In the genomic region with DNA sequence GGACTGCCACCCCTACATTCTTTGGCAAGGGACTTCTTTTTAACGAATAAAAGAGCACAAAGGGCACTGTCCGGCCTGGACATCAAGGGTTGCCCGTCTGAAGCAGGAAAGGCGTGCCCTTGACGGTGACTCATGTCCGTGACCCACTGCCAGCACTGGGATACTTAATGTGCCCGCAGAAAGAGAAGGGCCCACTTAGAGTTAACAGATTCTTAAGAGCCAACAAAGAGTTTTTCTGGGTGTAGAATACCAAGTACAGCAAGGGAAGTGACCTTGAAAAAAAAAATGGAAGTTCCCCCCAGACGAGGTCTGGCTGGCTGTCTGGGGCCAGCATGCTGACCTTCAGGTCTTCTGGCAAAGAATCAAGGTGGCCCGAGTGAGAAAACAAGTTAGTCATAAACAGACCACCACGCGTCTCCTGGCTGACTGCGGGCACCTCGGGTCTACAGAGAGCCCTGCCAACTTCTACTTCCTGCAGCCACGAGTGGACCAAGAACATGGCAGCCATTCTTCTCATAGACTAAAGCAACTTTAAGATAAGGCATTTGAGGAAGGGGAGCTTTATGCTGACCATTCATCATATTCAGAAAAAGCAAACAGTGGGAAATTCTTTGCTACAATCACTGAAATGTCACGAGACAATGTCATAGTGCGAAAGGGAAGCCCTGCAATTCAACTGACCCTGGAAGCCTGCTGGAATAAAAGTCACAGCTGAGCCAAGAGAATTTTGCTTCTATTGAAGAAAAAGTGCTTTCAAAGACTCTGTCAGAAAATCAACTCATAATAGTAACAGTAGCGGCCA, we compare ENCODE assay signal across 10 cellular contexts. TPM values are rescaled to one million over a fixed set of nuclear protein-coding genes. Genes with fewer than 3 reads are reported as not detected.
DNase-seq lines count a peak whose midpoint lies in the region; ATAC-seq and TF ChIP-seq lines count a peak whose summit lies in the region.
"Had no signal": no experiment of that assay in that cellular context is flagged by ENCODE, and none has a peak within 500 bp of the region (broad histone marks: within the 10 kb centered on the region; RNA-seq: fewer than 3 reads in every experiment).

No MANE protein-coding gene starts in this region.

- H3K27ac ChIP-seq in mammary epithelial cell (ENCODE audit: insufficient read depth, low read depth, low read length) = no peak overlapping the region
- H3K27ac ChIP-seq in uterus = peak overlapping the region; percentile 52 to 62

- peaks cover 55% of the 10 kb centered on the region for H3K36me3 Mint-ChIP-seq in MCF 10A (ENCODE audit: insufficient read depth, unreplicated experiment)

- no peak overlapping the region for H3K4me3 ChIP-seq in mammary epithelial cell (replicated peaks in 1 of 3; ENCODE audit: insufficient read depth in 1 of 3, low read depth in 2 of 3, low read length in 3 of 3)
- H3K4me3 ChIP-seq in epithelial cell of proximal tubule (ENCODE audit: low read depth, low read length) = no peak overlapping the region
- H3K4me3 ChIP-seq in uterus = no peak overlapping the region

- CTCF ChIA-PET in MCF 10A (lab: Yijun Ruan, JAX) = interaction anchor here (0.6 kb wide), 2 partner anchors 21 to 898 kb away, joined by 3 read pairs; no protein-coding TSS in a partner anchor
- CTCF ChIA-PET in mammary epithelial cell (lab: Charles Lee; ENCODE audit: low non-redundant PET) = no interaction called here

- no peak overlapping the region for H2AFZ ChIP-seq in mammary epithelial cell (ENCODE audit: low read depth, low read length)

- no peak overlapping the region for H3K4me2 ChIP-seq in mammary epithelial cell (ENCODE audit: insufficient read depth, low read depth, low read length)

- H3K4me1 ChIP-seq in mammary epithelial cell (ENCODE audit: insufficient read depth, low read length) (peaks cover 19% of the 10 kb centered on the region), uterus (peaks cover 0 to 2% of the 10 kb centered on the region in 2 donors)

- no TSS peak for BruUV-seq in MCF 10A (replicated peaks; lab: Mats Ljungman, UMichigan)
- BruUV-seq in mammary epithelial cell (replicated peaks; lab: Mats Ljungman, UMichigan) = no TSS peak

- no peak overlapping the region for H3K9ac ChIP-seq in mammary epithelial cell (ENCODE audit: insufficient read depth, low read length)

- H3K27me3 ChIP-seq in mammary epithelial cell (ENCODE audit: insufficient read depth, low read length) = no peaks in the 10 kb centered on the region
- no peaks in the 10 kb centered on the region for H3K27me3 ChIP-seq in uterus

- ATAC-seq in GM18498 (IDR thresholded peaks at IDR 0.05; ENCODE audit: unreplicated experiment) = no peak
- no peak for ATAC-seq in stimulated activated naive CD8-positive, alpha-beta T cell treated with anti-CD3 and anti-CD28 coated beads, Interleukin-15, amount 100 ng/mL, for 72 hours

- 41% methylated on average over 13 of the region's 17 CpGs for WGBS in mammary epithelial cell (ENCODE audit: low coverage, missing lambda C conversion rate)

- POLR2A ChIA-PET in MCF 10A (lab: Yijun Ruan, JAX) = interaction anchor here (1.3 kb wide), 1 partner anchor 13 kb away, joined by 4 read pairs; no protein-coding TSS in a partner anchor

- intact Hi-C loops in MCF 10A (cut with micrococcal nuclease) = no loop called here
- intact Hi-C loops in mammary epithelial cell (cut with micrococcal nuclease) = no loop called here
- intact Hi-C loops in uterus (cut with DNase I; ENCODE audit: low total_unique reads) = no loop called here

- no peaks in the 10 kb centered on the region for H3K9me3 Mint-ChIP-seq in MCF 10A (ENCODE audit: unreplicated experiment)
- H3K9me3 Mint-ChIP-seq in stimulated activated naive CD8-positive, alpha-beta T cell treated with anti-CD3 and anti-CD28 coated beads, Interleukin-15, amount 100 ng/mL, for 72 hours = no peaks in the 10 kb centered on the region

- no peaks in the 10 kb centered on the region for H3K27me3 Mint-ChIP-seq in MCF 10A (ENCODE audit: insufficient read depth, unreplicated experiment)
- no peaks in the 10 kb centered on the region for H3K27me3 Mint-ChIP-seq in stimulated activated naive CD8-positive, alpha-beta T cell treated with anti-CD3 and anti-CD28 coated beads, Interleukin-15, amount 100 ng/mL, for 72 hours

- peak overlapping the region; percentile 55 for H3K27ac Mint-ChIP-seq in MCF 10A (ENCODE audit: low read depth, unreplicated experiment)
- no peak overlapping the region for H3K27ac Mint-ChIP-seq in stimulated activated naive CD8-positive, alpha-beta T cell treated with anti-CD3 and anti-CD28 coated beads, Interleukin-15, amount 100 ng/mL, for 72 hours

- TF ChIP-seq POLR2A in uterus (IDR thresholded peaks at IDR 0.05) = no peak

- peaks cover 23% of the 10 kb centered on the region for H3K4me1 Mint-ChIP-seq in MCF 10A (ENCODE audit: insufficient read depth, unreplicated experiment)
- peaks cover 73% of the 10 kb centered on the region for H3K4me1 Mint-ChIP-seq in stimulated activated naive CD8-positive, alpha-beta T cell treated with anti-CD3 and anti-CD28 coated beads, Interleukin-15, amount 100 ng/mL, for 72 hours

- dilution Hi-C loops in mammary epithelial cell (cut with HindIII; ENCODE audit: low sequenced_read_pairs) = no loop called here

- no peaks in the 10 kb centered on the region for H3K79me2 ChIP-seq in mammary epithelial cell (ENCODE audit: insufficient read depth, low read length)

- H3K9me3 ChIP-seq in mammary epithelial cell (replicated peaks; ENCODE audit: insufficient read depth, low read length) = no peaks in the 10 kb centered on the region
- H3K9me3 ChIP-seq in uterus = no peaks in the 10 kb centered on the region

- DNase-seq in MCF 10A (ENCODE audit: unreplicated experiment) (peak; percentile 80), mammary epithelial cell (no peak), epithelial cell of proximal tubule (ENCODE audit: low read depth) (peak; percentile 47), myocyte (ENCODE audit: low read depth) (peak; percentile 93), uterus (peak in 1 of 2 donors; percentile 73), NOMO-1 treated with DMSO at 0.1 percent for 48 hours (lab: John Stamatoyannopoulos, UW; ENCODE audit: unreplicated experiment) (no peak)
- no peak for DNase-seq in stimulated activated naive CD8-positive, alpha-beta T cell treated with anti-CD3 and anti-CD28 coated beads, Interleukin-15, amount 100 ng/mL, for 72 hours
- DNase-seq: stimulated activated CD4-positive, alpha-beta T cell treated with anti-CD3 and anti-CD28 coated beads, Interleukin-2, amount 100 ng/mL, for 48 hours had no signal

- H3K4me3 Mint-ChIP-seq in MCF 10A (ENCODE audit: unreplicated experiment) = no peak overlapping the region
- H3K4me3 Mint-ChIP-seq in stimulated activated naive CD8-positive, alpha-beta T cell treated with anti-CD3 and anti-CD28 coated beads, Interleukin-15, amount 100 ng/mL, for 72 hours = no peak overlapping the region

- no peaks in the 10 kb centered on the region for H4K20me1 ChIP-seq in mammary epithelial cell (ENCODE audit: insufficient read depth, low read length)

- peaks cover 36% of the 10 kb centered on the region for H3K36me3 ChIP-seq in mammary epithelial cell (ENCODE audit: insufficient read depth, low read length)
- no peaks in the 10 kb centered on the region for H3K36me3 ChIP-seq in uterus

- TF ChIP-seq CTCF in MCF 10A (IDR thresholded peaks at IDR 0.05; ENCODE audit: unreplicated experiment) (no peak), mammary epithelial cell (conservative IDR thresholded peaks at IDR 0.05 in 1 of 2, IDR thresholded peaks at IDR 0.05 in 1 of 2; ENCODE audit: extremely low read depth in 1 of 2, insufficient read depth in 1 of 2, low read depth in 1 of 2, low read length in 2 of 2) (no peak), epithelial cell of proximal tubule (conservative IDR thresholded peaks at IDR 0.05; ENCODE audit: low read depth, low read length) (no peak), uterus (IDR thresholded peaks at IDR 0.05) (no peak)

- in situ Hi-C loops in mammary epithelial cell (cut with MboI; ENCODE audit: low sequenced_read_pairs in 2 of 2) = loop anchor here in 1 of 2 donors (25.0 kb wide), 2 partner anchors 318 to 443 kb away; partner anchors contain the start of genes ALKBH2 and UNG

RNA-seq across cellular contexts. Expression of gene SELPLG, which starts 10.4 kb away (rescaled TPM):
- total RNA-seq in MCF 10A (2022) (0.86 and 1.2 TPM in 2 replicates), mammary epithelial cell (under 1 TPM; 0.47 to 0.50 TPM), epithelial cell of proximal tubule (0.46 and 1.0 TPM in 2 replicates), myocyte (2.4 and 2.9 TPM in 2 replicates), uterus (1 to 10 TPM; 1.5 to 6.5 (median 2.9) TPM)
- polyA plus RNA-seq in mammary epithelial cell = 0.63 TPM
- not detected for polyA minus RNA-seq in mammary epithelial cell
- 5.1 TPM for polyA plus RNA-seq in myocyte (2012)

RNA-seq across cellular contexts. Expression of gene TMEM119, which starts 46.3 kb away (rescaled TPM):
- not detected in 2 replicates for total RNA-seq in MCF 10A (2022)
- 1 to 10 TPM in 1 of 2 donors, not detected in 1; 1.0 TPM for total RNA-seq in mammary epithelial cell
- polyA plus RNA-seq in mammary epithelial cell = not detected
- polyA minus RNA-seq in mammary epithelial cell = not detected
- 0.06 TPM in 1 of 2 replicates, not detected in the other for total RNA-seq in epithelial cell of proximal tubule
- total RNA-seq in myocyte = 34.4 and 55.5 TPM in 2 replicates
- 50.8 TPM for polyA plus RNA-seq in myocyte (2012)
- 100 to 1,000 TPM in 1 of 4 donors, 10 to 100 TPM in 2, 1 to 10 TPM in 1; 9.1 to 102 (median 12.4) TPM for total RNA-seq in uterus
- polyA plus RNA-seq: keratinocyte had no signal

Comparison
In these comparisons a context has a peak if more than half of its experiments do, and no peak if none do; other contexts are left out.
1. DNase-seq: peak in MCF 10A (single experiment), epithelial cell of proximal tubule (single experiment) and myocyte (single experiment); none in mammary epithelial cell (single experiment), NOMO-1 treated with DMSO at 0.1 percent for 48 hours (single experiment) and stimulated activated naive CD8-positive, alpha-beta T cell treated with anti-CD3 and anti-CD28 coated beads, Interleukin-15, amount 100 ng/mL, for 72 hours (0 of 2).